1 cellular context compared by ENCODE assay signal in genomic region chr10:12235796-12236195, GRCh38.
TF ChIP-seq lines count a peak whose summit lies in the region.

No MANE protein-coding gene starts in this region.

TF ChIP-seq in HepG2, 621 proteins besides CTCF, POLR2A, EP300 and RAD21 (continues in another document):
- TF ChIP-seq ESRRA (CRISPR knock-in tag; IDR thresholded peaks at IDR 0.05; ENCODE audit: low read depth) (no peak), ZNF644 (CRISPR knock-in tag; IDR thresholded peaks at IDR 0.05; ENCODE audit: low read depth) (0 out of 2 replicates have a peak, but pooled peaks have one; percentile 46), ZNF256 (CRISPR knock-in tag; conservative IDR thresholded peaks at IDR 0.05) (no peak), SOX6 (IDR thresholded peaks at IDR 0.05) (no peak), SOX6 (CRISPR knock-in tag; IDR thresholded peaks at IDR 0.05) (peak; percentile 32; the same call in 1 of the 2 replicates), ZNF101 (CRISPR knock-in tag; IDR thresholded peaks at IDR 0.05; ENCODE audit: borderline replicate concordance, low read depth) (no peak), SAP130 (CRISPR knock-in tag; IDR thresholded peaks at IDR 0.05; ENCODE audit: low read depth) (peak; percentile 66), ZNF615 (CRISPR knock-in tag; IDR thresholded peaks at IDR 0.05; ENCODE audit: borderline replicate concordance) (no peak), ZBTB14 (CRISPR knock-in tag; IDR thresholded peaks at IDR 0.05) (no peak), ZNF484 (CRISPR knock-in tag; IDR thresholded peaks at IDR 0.05; ENCODE audit: borderline replicate concordance, low read depth) (no peak), THAP11 (CRISPR knock-in tag; IDR thresholded peaks at IDR 0.05) (peak; percentile 33; the same call in 1 of the 2 replicates), RBFOX2 (IDR thresholded peaks at IDR 0.05; ENCODE audit: low read depth, low read length) (no peak), RCOR2 (CRISPR knock-in tag; IDR thresholded peaks at IDR 0.05) (no peak), ZBTB21 (CRISPR knock-in tag; IDR thresholded peaks at IDR 0.05) (no peak), ISL2 (CRISPR knock-in tag; IDR thresholded peaks at IDR 0.05) (peak; percentile 42; the same call in 1 of the 2 replicates), MLLT10 (CRISPR knock-in tag; IDR thresholded peaks at IDR 0.05) (no peak), ZBTB1 (CRISPR knock-in tag; IDR thresholded peaks at IDR 0.05; ENCODE audit: borderline replicate concordance) (no peak), ZNF280D (CRISPR knock-in tag; IDR thresholded peaks at IDR 0.05) (no peak), TEAD3 (CRISPR knock-in tag; optimal IDR thresholded peaks at IDR 0.05; ENCODE audit: borderline replicate concordance) (peak; percentile 51), CREB1 (IDR thresholded peaks at IDR 0.05) (no peak), CREB1 (CRISPR knock-in tag; IDR thresholded peaks at IDR 0.05) (no peak; the same call in 1 of the 2 replicates), CBX5 (CRISPR knock-in tag; IDR thresholded peaks at IDR 0.05; ENCODE audit: borderline replicate concordance) (no peak), ZNF746 (CRISPR knock-in tag; IDR thresholded peaks at IDR 0.05) (no peak), ZNF335 (CRISPR knock-in tag; IDR thresholded peaks at IDR 0.05) (peak; percentile 33; the same call in 1 of the 2 replicates), ZXDC (CRISPR knock-in tag; IDR thresholded peaks at IDR 0.05) (no peak), PCBP2 (optimal IDR thresholded peaks at IDR 0.05; ENCODE audit: low read depth, low read length, poor library complexity, severe bottlenecking) (no peak), CENPT (CRISPR knock-in tag; IDR thresholded peaks at IDR 0.05; ENCODE audit: low read depth) (no peak), ZNF614 (CRISPR knock-in tag; IDR thresholded peaks at IDR 0.05; ENCODE audit: borderline replicate concordance) (0 out of 2 replicates have a peak, but pooled peaks have one; percentile 26), ZNF530 (CRISPR knock-in tag; IDR thresholded peaks at IDR 0.05; ENCODE audit: low read depth) (no peak), AHDC1 (CRISPR knock-in tag; IDR thresholded peaks at IDR 0.05; ENCODE audit: borderline replicate concordance) (peak; percentile 73; the same call in 1 of the 2 replicates), FOXK2 (IDR thresholded peaks at IDR 0.05) (no peak), CSRNP2 (CRISPR knock-in tag; conservative IDR thresholded peaks at IDR 0.05; ENCODE audit: low read depth) (no peak), ARID5B (CRISPR knock-in tag; IDR thresholded peaks at IDR 0.05) (peak; percentile 86), TMF1 (CRISPR knock-in tag; IDR thresholded peaks at IDR 0.05; ENCODE audit: low read depth) (no peak), STAG1 (CRISPR knock-in tag; IDR thresholded peaks at IDR 0.05) (no peak), EEA1 (CRISPR knock-in tag; IDR thresholded peaks at IDR 0.05; ENCODE audit: borderline replicate concordance) (no peak), RARA (CRISPR knock-in tag; IDR thresholded peaks at IDR 0.05) (peak; percentile 32; the same call in 1 of the 2 replicates), SOX13 (IDR thresholded peaks at IDR 0.05) (no peak), SOX13 (CRISPR knock-in tag; conservative IDR thresholded peaks at IDR 0.05 in 1 of 2, IDR thresholded peaks at IDR 0.05 in 1 of 2) (peak in 1 of 2 experiments; percentile 56; a peak in 1 of 4 replicates), GTF2F1 (IDR thresholded peaks at IDR 0.05; ENCODE audit: low read length) (no peak), FOXA1 (IDR thresholded peaks at IDR 0.05) (no peak), FOXA1 (CRISPR knock-in tag; IDR thresholded peaks at IDR 0.05) (0 out of 2 replicates have a peak, but pooled peaks have one; percentile 43), ZSCAN30 (CRISPR knock-in tag; IDR thresholded peaks at IDR 0.05) (no peak), ZSCAN21 (CRISPR knock-in tag; IDR thresholded peaks at IDR 0.05; ENCODE audit: borderline replicate concordance) (no peak), GTF3A (CRISPR knock-in tag; conservative IDR thresholded peaks at IDR 0.05) (no peak), RXRB (CRISPR knock-in tag; IDR thresholded peaks at IDR 0.05; ENCODE audit: borderline replicate concordance) (peak; percentile 56; the same call in 1 of the 2 replicates), NRL (CRISPR knock-in tag; IDR thresholded peaks at IDR 0.05; ENCODE audit: borderline replicate concordance) (no peak)
